Comparison of ENCODE assay signal across 21 cellular contexts in the genomic region with DNA sequence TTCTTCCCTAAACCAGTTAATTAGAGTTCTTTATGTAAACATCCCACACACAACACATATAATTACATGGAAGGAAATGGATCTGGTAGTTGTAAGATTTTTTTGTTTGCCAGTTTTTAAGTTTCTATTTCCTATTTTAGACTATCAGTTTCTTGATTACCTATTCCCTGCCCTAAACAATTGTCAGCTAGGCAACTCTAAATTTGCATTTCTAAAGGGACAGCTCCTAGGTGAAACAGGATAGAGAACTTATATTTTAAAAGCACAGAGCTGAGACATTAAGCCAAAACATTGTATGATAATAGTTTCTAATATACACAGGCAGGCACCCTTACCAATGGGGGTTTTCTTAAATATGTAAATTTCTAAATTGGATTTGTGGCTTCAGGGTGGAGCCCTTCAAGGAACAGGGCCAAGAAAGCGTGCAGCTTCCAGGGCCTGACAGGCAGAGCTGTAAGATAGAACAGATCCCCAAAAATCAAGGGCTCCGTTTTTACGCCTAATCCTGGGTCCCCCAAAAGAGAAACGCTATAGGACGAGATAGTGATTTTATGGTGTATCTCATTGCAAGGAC.
"Had no signal": no experiment of that assay in that cellular context is flagged by ENCODE, and none has a peak within 500 bp of the region (broad histone marks: within the 10 kb centered on the region; RNA-seq: fewer than 3 reads in every experiment).

No MANE protein-coding gene starts in this region.

- H3K9me3 Mint-ChIP-seq: activated naive CD8-positive, alpha-beta T cell treated with anti-CD3 and anti-CD28 coated beads, Interleukin-2, amount 50 U/mL, for 24 hours; activated T-helper 1 cell treated with anti-CD3 and anti-CD28 coated beads, Interleukin-12 subunit alpha, Interleukin-12 subunit beta, Interleukin-2, Interleukin-4 antibody, amounts not matched to agents 30 ng/mL and 10 ng/mL and 1 ng/mL, durations not matched to agents 14 hours and 24 hours and 36 hours; natural killer cell treated with Interleukin-12 subunit alpha and Interleukin-12 subunit beta and Interleukin-15 and Interleukin-18, amount 100 ng/mL, for 72 hours; stimulated activated naive B cell treated with anti-CD40 and anti-IgM and Interleukin-4, amounts not matched to agents 10 μg/mL and 1 μg/mL and 100 μg/mL, for 72 hours had no signal

- H3K4me3 ChIP-seq: coronary artery, heart left ventricle, testis, uterus had no signal

- H3K27ac ChIP-seq: coronary artery, epithelial cell of prostate, heart left ventricle, testis, uterus had no signal

- H3K4me1 Mint-ChIP-seq: activated naive CD8-positive, alpha-beta T cell treated with anti-CD3 and anti-CD28 coated beads, Interleukin-2, amount 50 U/mL, for 24 hours had no signal

- H3K4me3 Mint-ChIP-seq: activated CD8-positive, alpha-beta T cell treated with anti-CD3 and anti-CD28 coated beads, Interleukin-2, amount 10 ng/mL, durations not matched to agents 7 days and 5 days; activated naive CD8-positive, alpha-beta T cell treated with anti-CD3 and anti-CD28 coated beads, Interleukin-2, amount 50 U/mL, for 24 hours; activated T-helper 1 cell treated with anti-CD3 and anti-CD28 coated beads, Interleukin-12 subunit alpha, Interleukin-12 subunit beta, Interleukin-2, Interleukin-4 antibody, amounts not matched to agents 30 ng/mL and 10 ng/mL and 1 ng/mL, durations not matched to agents 14 hours and 24 hours and 36 hours; natural killer cell treated with Interleukin-12 subunit alpha and Interleukin-12 subunit beta and Interleukin-15 and Interleukin-18, amount 100 ng/mL, for 72 hours; stimulated activated naive B cell treated with anti-CD40 and anti-IgM and Interleukin-4, amounts not matched to agents 10 μg/mL and 1 μg/mL and 100 μg/mL, for 72 hours had no signal

- H3K9me3 ChIP-seq: heart left ventricle, testis, uterus had no signal

- ATAC-seq: activated CD8-positive, alpha-beta T cell treated with anti-CD3 and anti-CD28 coated beads, Interleukin-2, amount 10 ng/mL, durations not matched to agents 7 days and 5 days; activated naive CD8-positive, alpha-beta T cell treated with anti-CD3 and anti-CD28 coated beads, Interleukin-2, amount 50 U/mL, for 24 hours; heart left ventricle; left cardiac atrium; natural killer cell treated with Interleukin-12 subunit alpha and Interleukin-12 subunit beta and Interleukin-15 and Interleukin-18, amount 100 ng/mL, for 72 hours; stimulated activated naive B cell treated with anti-CD40 and anti-IgM and Interleukin-4, amounts not matched to agents 10 μg/mL and 1 μg/mL and 100 μg/mL, for 72 hours had no signal

- H3K36me3 ChIP-seq: heart left ventricle, uterus had no signal

- H3K36me3 Mint-ChIP-seq: natural killer cell treated with Interleukin-12 subunit alpha and Interleukin-12 subunit beta and Interleukin-15 and Interleukin-18, amount 100 ng/mL, for 72 hours had no signal

- H3K27ac Mint-ChIP-seq: activated CD8-positive, alpha-beta T cell treated with anti-CD3 and anti-CD28 coated beads, Interleukin-2, amount 10 ng/mL, durations not matched to agents 7 days and 5 days; activated naive CD8-positive, alpha-beta T cell treated with anti-CD3 and anti-CD28 coated beads, Interleukin-2, amount 50 U/mL, for 24 hours; activated T-helper 1 cell treated with anti-CD3 and anti-CD28 coated beads, Interleukin-12 subunit alpha, Interleukin-12 subunit beta, Interleukin-2, Interleukin-4 antibody, amounts not matched to agents 30 ng/mL and 10 ng/mL and 1 ng/mL, durations not matched to agents 14 hours and 24 hours and 36 hours; natural killer cell treated with Interleukin-12 subunit alpha and Interleukin-12 subunit beta and Interleukin-15 and Interleukin-18, amount 100 ng/mL, for 72 hours; progenitor cell of endocrine pancreas; stimulated activated naive B cell treated with anti-CD40 and anti-IgM and Interleukin-4, amounts not matched to agents 10 μg/mL and 1 μg/mL and 100 μg/mL, for 72 hours had no signal

- H3K27me3 Mint-ChIP-seq: activated naive CD8-positive, alpha-beta T cell treated with anti-CD3 and anti-CD28 coated beads, Interleukin-2, amount 50 U/mL, for 24 hours; natural killer cell treated with Interleukin-12 subunit alpha and Interleukin-12 subunit beta and Interleukin-15 and Interleukin-18, amount 100 ng/mL, for 72 hours; progenitor cell of endocrine pancreas; stimulated activated naive B cell treated with anti-CD40 and anti-IgM and Interleukin-4, amounts not matched to agents 10 μg/mL and 1 μg/mL and 100 μg/mL, for 72 hours had no signal

- H3K27me3 ChIP-seq: heart left ventricle, testis, uterus had no signal

- DNase-seq: activated CD4-positive, alpha-beta T cell treated with anti-CD3 and anti-CD28 coated beads for 1 hour; activated CD4-positive, alpha-beta T cell treated with anti-CD3 and anti-CD28 coated beads, Interleukin-2, amount 50 U/mL, for 1 hour; activated CD8-positive, alpha-beta T cell treated with anti-CD3 and anti-CD28 coated beads, Interleukin-2, amount 10 ng/mL, durations not matched to agents 7 days and 5 days; activated gamma-delta T cell; activated naive CD4-positive, alpha-beta T cell treated with anti-CD3 and anti-CD28 coated beads, Interleukin-2, amount 50 U/mL, for 16 hours; activated naive CD8-positive, alpha-beta T cell treated with anti-CD3 and anti-CD28 coated beads, Interleukin-2, amount 50 U/mL, for 24 hours; cerebellar nuclear complex; heart left ventricle; islet precursor cell; left cardiac atrium; stimulated activated CD4-positive, alpha-beta T cell treated with anti-CD3 and anti-CD28 coated beads, Interleukin-2, amount 100 ng/mL, for 48 hours; stimulated activated CD8-positive, alpha-beta memory T cell treated with anti-CD3 and anti-CD28 coated beads, Interleukin-4, amount 100 ng/mL, for 48 hours; stimulated activated naive B cell treated with anti-CD40 and anti-IgM and Interleukin-4, amounts not matched to agents 10 μg/mL and 1 μg/mL and 100 μg/mL, for 72 hours; testis; trophoblast cell; uterus had no signal

- H3K4me1 ChIP-seq: heart left ventricle, testis, uterus had no signal
